8 cellular contexts compared by ENCODE assay signal in genomic region chr19:49451430-49452181, GRCh38. TPM values are rescaled to one million over a fixed set of nuclear protein-coding genes. Genes with fewer than 3 reads are reported as not detected.
DNase-seq lines count a peak whose midpoint lies in the region; ATAC-seq lines count a peak whose summit lies in the region.

Gene PIH1D1 (minus strand): TSS chr19:49451814. CDS start chr19:49451574, 240 bp downstream.

- H3K4me2 ChIP-seq in Karpas-422 (ENCODE audit: low read depth, low read length, poor library complexity, severe bottlenecking): peak within 1 kb of the TSS; percentile 99

- no peaks in the 10 kb centered on the region for H3K9me2 ChIP-seq in Karpas-422 (replicated peaks; ENCODE audit: insufficient read depth, low read length)

- H3K36me3 ChIP-seq in Karpas-422 (ENCODE audit: insufficient read depth, low read length): peaks cover 32% of the 10 kb centered on the region; the same call in 1 of the 2 replicates

- H3K9me3 ChIP-seq in Karpas-422 (ENCODE audit: low read length): no peaks in the 10 kb centered on the region

- H3K9ac ChIP-seq in Karpas-422 (ENCODE audit: low read length): peak within 1 kb of the TSS; percentile 99

- DNase-seq in DMS79 (lab: John Stamatoyannopoulos, UW) (peak; percentile 99), Karpas-422 (peak; percentile 100), RKO (ENCODE audit: low spot score) (peak; percentile 100), activated T-helper 1 cell treated with Interleukin-2 at 50 U/mL for 16 hours (ENCODE audit: low read depth) (peak; percentile 88), fibroblast of gingiva (ENCODE audit: low read depth) (peak; percentile 99), naive B cell (peak; percentile 93)

- H3K27ac ChIP-seq in Karpas-422 (ENCODE audit: low read length): peak within 1 kb of the TSS; percentile 95

- no peaks in the 10 kb centered on the region for H3K27me3 Mint-ChIP-seq in naive B cell
- no peaks in the 10 kb centered on the region for H3K27me3 Mint-ChIP-seq in stimulated activated memory B cell treated with anti-CD40 and anti-IgM and Interleukin-4, amounts not matched to agents 10 μg/mL and 1 μg/mL and 100 μg/mL, for 72 hours

- H3K27me3 ChIP-seq in Karpas-422 (ENCODE audit: low read length): no peaks in the 10 kb centered on the region

- peaks cover 50% of the 10 kb centered on the region for H3K79me2 ChIP-seq in Karpas-422 (ENCODE audit: low read length)

- H3K4me3 ChIP-seq in Karpas-422 (ENCODE audit: low read length): peak within 1 kb of the TSS; percentile 96

- peaks cover 41% of the 10 kb centered on the region for H3K4me1 ChIP-seq in Karpas-422 (ENCODE audit: low read length)

- H3K4me1 Mint-ChIP-seq in naive B cell: peaks cover 44 to 69% (median 63%) of the 10 kb centered on the region in 3 donors
- peaks cover 65% of the 10 kb centered on the region for H3K4me1 Mint-ChIP-seq in stimulated activated memory B cell treated with anti-CD40 and anti-IgM and Interleukin-4, amounts not matched to agents 10 μg/mL and 1 μg/mL and 100 μg/mL, for 72 hours

- peaks cover 11 to 18% of the 10 kb centered on the region in 2 donors for H3K36me3 Mint-ChIP-seq in naive B cell
- peaks cover 56% of the 10 kb centered on the region for H3K36me3 Mint-ChIP-seq in stimulated activated memory B cell treated with anti-CD40 and anti-IgM and Interleukin-4, amounts not matched to agents 10 μg/mL and 1 μg/mL and 100 μg/mL, for 72 hours

- ATAC-seq in GM21786 (IDR thresholded peaks at IDR 0.05; ENCODE audit: unreplicated experiment) (peak; percentile 51), naive B cell (ENCODE audit: low read depth in 2 of 2) (peak; percentile 61 to 64)
- peak; percentile 85 for ATAC-seq in stimulated activated memory B cell treated with anti-CD40 and anti-IgM and Interleukin-4, amounts not matched to agents 10 μg/mL and 1 μg/mL and 100 μg/mL, for 72 hours

- H3K9me3 Mint-ChIP-seq in naive B cell: peaks cover 0 to 2% (median 0%) of the 10 kb centered on the region in 7 donors
- H3K9me3 Mint-ChIP-seq in stimulated activated memory B cell treated with anti-CD40 and anti-IgM and Interleukin-4, amounts not matched to agents 10 μg/mL and 1 μg/mL and 100 μg/mL, for 72 hours: no peaks in the 10 kb centered on the region

- peak within 1 kb of the TSS; percentile 96 to 100 (median 99) for H3K4me3 Mint-ChIP-seq in naive B cell
- peak within 1 kb of the TSS; percentile 99 for H3K4me3 Mint-ChIP-seq in stimulated activated memory B cell treated with anti-CD40 and anti-IgM and Interleukin-4, amounts not matched to agents 10 μg/mL and 1 μg/mL and 100 μg/mL, for 72 hours

- peak within 1 kb of the TSS; percentile 100 for H3K27ac Mint-ChIP-seq in naive B cell
- H3K27ac Mint-ChIP-seq in stimulated activated memory B cell treated with anti-CD40 and anti-IgM and Interleukin-4, amounts not matched to agents 10 μg/mL and 1 μg/mL and 100 μg/mL, for 72 hours: peak within 1 kb of the TSS; percentile 99

- H2AFZ ChIP-seq in Karpas-422 (ENCODE audit: low read length): peak within 1 kb of the TSS; percentile 56; the same call in 1 of the 2 replicates

- H4K20me1 ChIP-seq in Karpas-422 (ENCODE audit: insufficient read depth, low read depth, low read length): 0 out of 2 replicates have a peak, but pooled peaks cover 3% of the 10 kb centered on the region

RNA-seq across cellular contexts. Expression of gene PIH1D1, which starts in this region (rescaled TPM):
- total RNA-seq in Karpas-422 (2014; rRNA removed; shearing (Covaris generic); ENCODE audit: low replicate concordance): 163 and 223 TPM in 2 replicates
- 10 to 100 TPM; 70.3 to 95.3 (median 79.0) TPM for polyA plus RNA-seq in naive B cell (ENCODE audit: low read depth in 6 of 6)

Comparison
In these comparisons a context has a peak if more than half of its experiments do, and no peak if none do; other contexts are left out.
1. Peak in every context shown above with its lines: DNase-seq, ATAC-seq, H3K4me3 ChIP-seq and H3K27ac ChIP-seq.